In the genomic region with DNA sequence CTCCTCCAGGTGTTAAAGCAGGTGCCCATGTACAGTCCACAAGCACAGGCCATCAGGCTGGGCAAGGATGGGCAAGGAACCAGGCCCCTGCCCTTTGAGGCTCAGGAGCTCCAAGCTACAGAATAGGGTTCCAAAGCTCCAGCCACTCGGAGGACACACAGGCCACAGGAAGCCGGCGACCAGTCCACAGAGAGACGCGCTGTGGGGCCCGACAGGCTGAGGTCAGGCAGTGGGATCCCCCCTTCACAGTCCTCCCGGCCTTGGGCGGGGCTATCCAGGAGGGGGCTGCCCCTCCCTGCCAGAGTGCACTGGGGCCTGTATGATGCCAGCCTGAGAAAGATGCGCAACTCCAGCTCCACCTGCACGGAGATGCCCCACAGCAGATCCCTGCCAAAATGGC, we compare ENCODE assay signal across 1 cellular context.
TF ChIP-seq lines count a peak whose summit lies in the region.

No MANE protein-coding gene starts in this region.

TF ChIP-seq in HepG2, 621 proteins besides CTCF, POLR2A, EP300 and RAD21:
- TF ChIP-seq NFRKB (IDR thresholded peaks at IDR 0.05) (no peak), TBL1XR1 (IDR thresholded peaks at IDR 0.05; ENCODE audit: borderline replicate concordance, low read length, partially characterized antibody) (no peak), KDM5B (CRISPR knock-in tag; IDR thresholded peaks at IDR 0.05; ENCODE audit: borderline replicate concordance) (no peak), ZBTB21 (CRISPR knock-in tag; IDR thresholded peaks at IDR 0.05) (no peak), HOXD1 (CRISPR knock-in tag; IDR thresholded peaks at IDR 0.05) (no peak), NFIC (IDR thresholded peaks at IDR 0.05; ENCODE audit: low read length) (no peak), HNF1B (CRISPR knock-in tag; IDR thresholded peaks at IDR 0.05) (no peak), KDM2A (CRISPR knock-in tag; IDR thresholded peaks at IDR 0.05; ENCODE audit: borderline replicate concordance, low read depth) (no peak), ZGPAT (CRISPR knock-in tag; IDR thresholded peaks at IDR 0.05) (no peak), HES4 (CRISPR knock-in tag; IDR thresholded peaks at IDR 0.05; ENCODE audit: borderline replicate concordance) (no peak), ZNF850 (CRISPR knock-in tag; conservative IDR thresholded peaks at IDR 0.05) (no peak), TRIM24 (CRISPR knock-in tag; IDR thresholded peaks at IDR 0.05) (no peak), AGO1 (IDR thresholded peaks at IDR 0.05; ENCODE audit: low read depth, low read length, poor library complexity, severe bottlenecking) (no peak)
- TF ChIP-seq, protein P1, sequence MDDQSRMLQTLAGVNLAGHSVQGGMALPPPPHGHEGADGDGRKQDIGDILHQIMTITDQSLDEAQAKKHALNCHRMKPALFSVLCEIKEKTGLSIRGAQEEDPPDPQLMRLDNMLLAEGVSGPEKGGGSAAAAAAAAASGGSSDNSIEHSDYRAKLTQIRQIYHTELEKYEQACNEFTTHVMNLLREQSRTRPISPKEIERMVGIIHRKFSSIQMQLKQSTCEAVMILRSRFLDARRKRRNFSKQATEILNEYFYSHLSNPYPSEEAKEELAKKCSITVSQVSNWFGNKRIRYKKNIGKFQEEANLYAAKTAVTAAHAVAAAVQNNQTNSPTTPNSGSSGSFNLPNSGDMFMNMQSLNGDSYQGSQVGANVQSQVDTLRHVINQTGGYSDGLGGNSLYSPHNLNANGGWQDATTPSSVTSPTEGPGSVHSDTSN (CRISPR knock-in tag; IDR thresholded peaks at IDR 0.05; ENCODE audit: borderline replicate concordance), result no peak
- TF ChIP-seq, protein P2, sequence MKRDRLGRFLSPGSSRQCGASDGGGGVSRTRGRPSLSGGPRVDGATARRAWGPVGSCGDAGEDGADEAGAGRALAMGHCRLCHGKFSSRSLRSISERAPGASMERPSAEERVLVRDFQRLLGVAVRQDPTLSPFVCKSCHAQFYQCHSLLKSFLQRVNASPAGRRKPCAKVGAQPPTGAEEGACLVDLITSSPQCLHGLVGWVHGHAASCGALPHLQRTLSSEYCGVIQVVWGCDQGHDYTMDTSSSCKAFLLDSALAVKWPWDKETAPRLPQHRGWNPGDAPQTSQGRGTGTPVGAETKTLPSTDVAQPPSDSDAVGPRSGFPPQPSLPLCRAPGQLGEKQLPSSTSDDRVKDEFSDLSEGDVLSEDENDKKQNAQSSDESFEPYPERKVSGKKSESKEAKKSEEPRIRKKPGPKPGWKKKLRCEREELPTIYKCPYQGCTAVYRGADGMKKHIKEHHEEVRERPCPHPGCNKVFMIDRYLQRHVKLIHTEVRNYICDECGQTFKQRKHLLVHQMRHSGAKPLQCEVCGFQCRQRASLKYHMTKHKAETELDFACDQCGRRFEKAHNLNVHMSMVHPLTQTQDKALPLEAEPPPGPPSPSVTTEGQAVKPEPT (CRISPR knock-in tag; IDR thresholded peaks at IDR 0.05; ENCODE audit: low read depth), result no peak
- TF ChIP-seq, protein P3, sequence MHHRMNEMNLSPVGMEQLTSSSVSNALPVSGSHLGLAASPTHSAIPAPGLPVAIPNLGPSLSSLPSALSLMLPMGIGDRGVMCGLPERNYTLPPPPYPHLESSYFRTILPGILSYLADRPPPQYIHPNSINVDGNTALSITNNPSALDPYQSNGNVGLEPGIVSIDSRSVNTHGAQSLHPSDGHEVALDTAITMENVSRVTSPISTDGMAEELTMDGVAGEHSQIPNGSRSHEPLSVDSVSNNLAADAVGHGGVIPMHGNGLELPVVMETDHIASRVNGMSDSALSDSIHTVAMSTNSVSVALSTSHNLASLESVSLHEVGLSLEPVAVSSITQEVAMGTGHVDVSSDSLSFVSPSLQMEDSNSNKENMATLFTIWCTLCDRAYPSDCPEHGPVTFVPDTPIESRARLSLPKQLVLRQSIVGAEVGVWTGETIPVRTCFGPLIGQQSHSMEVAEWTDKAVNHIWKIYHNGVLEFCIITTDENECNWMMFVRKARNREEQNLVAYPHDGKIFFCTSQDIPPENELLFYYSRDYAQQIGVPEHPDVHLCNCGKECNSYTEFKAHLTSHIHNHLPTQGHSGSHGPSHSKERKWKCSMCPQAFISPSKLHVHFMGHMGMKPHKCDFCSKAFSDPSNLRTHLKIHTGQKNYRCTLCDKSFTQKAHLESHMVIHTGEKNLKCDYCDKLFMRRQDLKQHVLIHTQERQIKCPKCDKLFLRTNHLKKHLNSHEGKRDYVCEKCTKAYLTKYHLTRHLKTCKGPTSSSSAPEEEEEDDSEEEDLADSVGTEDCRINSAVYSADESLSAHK (CRISPR knock-in tag; IDR thresholded peaks at IDR 0.05; ENCODE audit: borderline replicate concordance), result no peak
- TF ChIP-seq, protein P4, sequence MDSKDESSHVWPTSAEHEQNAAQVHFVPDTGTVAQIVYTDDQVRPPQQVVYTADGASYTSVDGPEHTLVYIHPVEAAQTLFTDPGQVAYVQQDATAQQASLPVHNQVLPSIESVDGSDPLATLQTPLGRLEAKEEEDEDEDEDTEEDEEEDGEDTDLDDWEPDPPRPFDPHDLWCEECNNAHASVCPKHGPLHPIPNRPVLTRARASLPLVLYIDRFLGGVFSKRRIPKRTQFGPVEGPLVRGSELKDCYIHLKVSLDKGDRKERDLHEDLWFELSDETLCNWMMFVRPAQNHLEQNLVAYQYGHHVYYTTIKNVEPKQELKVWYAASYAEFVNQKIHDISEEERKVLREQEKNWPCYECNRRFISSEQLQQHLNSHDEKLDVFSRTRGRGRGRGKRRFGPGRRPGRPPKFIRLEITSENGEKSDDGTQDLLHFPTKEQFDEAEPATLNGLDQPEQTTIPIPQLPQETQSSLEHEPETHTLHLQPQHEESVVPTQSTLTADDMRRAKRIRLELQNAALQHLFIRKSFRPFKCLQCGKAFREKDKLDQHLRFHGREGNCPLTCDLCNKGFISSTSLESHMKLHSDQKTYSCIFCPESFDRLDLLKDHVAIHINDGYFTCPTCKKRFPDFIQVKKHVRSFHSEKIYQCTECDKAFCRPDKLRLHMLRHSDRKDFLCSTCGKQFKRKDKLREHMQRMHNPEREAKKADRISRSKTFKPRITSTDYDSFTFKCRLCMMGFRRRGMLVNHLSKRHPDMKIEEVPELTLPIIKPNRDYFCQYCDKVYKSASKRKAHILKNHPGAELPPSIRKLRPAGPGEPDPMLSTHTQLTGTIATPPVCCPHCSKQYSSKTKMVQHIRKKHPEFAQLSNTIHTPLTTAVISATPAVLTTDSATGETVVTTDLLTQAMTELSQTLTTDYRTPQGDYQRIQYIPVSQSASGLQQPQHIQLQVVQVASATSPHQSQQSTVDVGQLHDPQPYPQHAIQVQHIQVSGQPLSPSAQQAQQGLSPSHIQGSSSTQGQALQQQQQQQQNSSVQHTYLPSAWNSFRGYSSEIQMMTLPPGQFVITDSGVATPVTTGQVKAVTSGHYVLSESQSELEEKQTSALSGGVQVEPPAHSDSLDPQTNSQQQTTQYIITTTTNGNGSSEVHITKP (CRISPR knock-in tag; IDR thresholded peaks at IDR 0.05; ENCODE audit: low read depth), result no peak
- TF ChIP-seq, protein P5, sequence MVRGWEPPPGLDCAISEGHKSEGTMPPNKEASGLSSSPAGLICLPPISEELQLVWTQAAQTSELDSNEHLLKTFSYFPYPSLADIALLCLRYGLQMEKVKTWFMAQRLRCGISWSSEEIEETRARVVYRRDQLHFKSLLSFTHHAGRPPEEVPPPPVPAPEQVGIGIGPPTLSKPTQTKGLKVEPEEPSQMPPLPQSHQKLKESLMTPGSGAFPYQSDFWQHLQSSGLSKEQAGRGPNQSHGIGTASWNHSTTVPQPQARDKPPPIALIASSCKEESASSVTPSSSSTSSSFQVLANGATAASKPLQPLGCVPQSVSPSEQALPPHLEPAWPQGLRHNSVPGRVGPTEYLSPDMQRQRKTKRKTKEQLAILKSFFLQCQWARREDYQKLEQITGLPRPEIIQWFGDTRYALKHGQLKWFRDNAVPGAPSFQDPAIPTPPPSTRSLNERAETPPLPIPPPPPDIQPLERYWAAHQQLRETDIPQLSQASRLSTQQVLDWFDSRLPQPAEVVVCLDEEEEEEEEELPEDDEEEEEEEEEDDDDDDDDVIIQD (CRISPR knock-in tag; IDR thresholded peaks at IDR 0.05; ENCODE audit: low read depth), result no peak
- TF ChIP-seq, protein P6, sequence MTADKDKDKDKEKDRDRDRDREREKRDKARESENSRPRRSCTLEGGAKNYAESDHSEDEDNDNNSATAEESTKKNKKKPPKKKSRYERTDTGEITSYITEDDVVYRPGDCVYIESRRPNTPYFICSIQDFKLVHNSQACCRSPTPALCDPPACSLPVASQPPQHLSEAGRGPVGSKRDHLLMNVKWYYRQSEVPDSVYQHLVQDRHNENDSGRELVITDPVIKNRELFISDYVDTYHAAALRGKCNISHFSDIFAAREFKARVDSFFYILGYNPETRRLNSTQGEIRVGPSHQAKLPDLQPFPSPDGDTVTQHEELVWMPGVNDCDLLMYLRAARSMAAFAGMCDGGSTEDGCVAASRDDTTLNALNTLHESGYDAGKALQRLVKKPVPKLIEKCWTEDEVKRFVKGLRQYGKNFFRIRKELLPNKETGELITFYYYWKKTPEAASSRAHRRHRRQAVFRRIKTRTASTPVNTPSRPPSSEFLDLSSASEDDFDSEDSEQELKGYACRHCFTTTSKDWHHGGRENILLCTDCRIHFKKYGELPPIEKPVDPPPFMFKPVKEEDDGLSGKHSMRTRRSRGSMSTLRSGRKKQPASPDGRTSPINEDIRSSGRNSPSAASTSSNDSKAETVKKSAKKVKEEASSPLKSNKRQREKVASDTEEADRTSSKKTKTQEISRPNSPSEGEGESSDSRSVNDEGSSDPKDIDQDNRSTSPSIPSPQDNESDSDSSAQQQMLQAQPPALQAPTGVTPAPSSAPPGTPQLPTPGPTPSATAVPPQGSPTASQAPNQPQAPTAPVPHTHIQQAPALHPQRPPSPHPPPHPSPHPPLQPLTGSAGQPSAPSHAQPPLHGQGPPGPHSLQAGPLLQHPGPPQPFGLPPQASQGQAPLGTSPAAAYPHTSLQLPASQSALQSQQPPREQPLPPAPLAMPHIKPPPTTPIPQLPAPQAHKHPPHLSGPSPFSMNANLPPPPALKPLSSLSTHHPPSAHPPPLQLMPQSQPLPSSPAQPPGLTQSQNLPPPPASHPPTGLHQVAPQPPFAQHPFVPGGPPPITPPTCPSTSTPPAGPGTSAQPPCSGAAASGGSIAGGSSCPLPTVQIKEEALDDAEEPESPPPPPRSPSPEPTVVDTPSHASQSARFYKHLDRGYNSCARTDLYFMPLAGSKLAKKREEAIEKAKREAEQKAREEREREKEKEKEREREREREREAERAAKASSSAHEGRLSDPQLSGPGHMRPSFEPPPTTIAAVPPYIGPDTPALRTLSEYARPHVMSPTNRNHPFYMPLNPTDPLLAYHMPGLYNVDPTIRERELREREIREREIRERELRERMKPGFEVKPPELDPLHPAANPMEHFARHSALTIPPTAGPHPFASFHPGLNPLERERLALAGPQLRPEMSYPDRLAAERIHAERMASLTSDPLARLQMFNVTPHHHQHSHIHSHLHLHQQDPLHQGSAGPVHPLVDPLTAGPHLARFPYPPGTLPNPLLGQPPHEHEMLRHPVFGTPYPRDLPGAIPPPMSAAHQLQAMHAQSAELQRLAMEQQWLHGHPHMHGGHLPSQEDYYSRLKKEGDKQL (CRISPR knock-in tag; IDR thresholded peaks at IDR 0.05; ENCODE audit: low read depth), result no peak
